Comparison of ENCODE assay signal across 20 cellular contexts in the genomic region with DNA sequence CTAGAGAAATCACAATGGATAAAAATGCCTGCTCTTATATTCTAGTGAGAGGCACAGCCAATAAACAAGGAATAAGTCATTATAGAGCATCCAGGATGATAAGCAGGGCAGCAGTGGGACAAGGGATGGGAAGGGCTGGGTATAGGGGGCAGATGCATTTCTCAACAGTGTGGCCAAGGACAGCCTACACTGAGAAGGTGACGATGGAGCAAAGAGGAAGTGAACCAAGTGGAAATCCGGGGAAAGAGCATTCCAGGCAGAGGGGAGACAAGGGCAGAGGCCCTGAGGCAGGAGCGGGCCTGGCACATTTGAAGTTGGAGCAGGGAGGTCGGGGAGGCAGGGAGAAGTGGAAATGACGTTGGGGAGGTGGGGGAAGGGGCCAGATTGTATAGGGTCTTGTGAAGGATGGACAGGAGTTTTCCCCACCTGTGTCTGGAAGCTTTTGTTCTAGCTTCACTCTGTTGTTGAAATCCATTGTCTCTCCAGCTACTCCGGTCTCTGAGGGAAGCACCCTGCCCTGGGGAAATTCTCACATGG.
"Had no signal": no experiment of that assay in that cellular context is flagged by ENCODE, and none has a peak within 500 bp of the region (broad histone marks: within the 10 kb centered on the region; RNA-seq: fewer than 3 reads in every experiment).

No MANE protein-coding gene starts in this region.

- H3K36me3 ChIP-seq: adrenal gland, prostate gland, transverse colon, WERI-Rb-1 had no signal

- H3K27me3 ChIP-seq: adrenal gland, hepatocyte, transverse colon had no signal

- H3K4me2 ChIP-seq: hepatocyte had no signal

- H3K36me3 Mint-ChIP-seq: naive B cell had no signal

- H3K79me2 ChIP-seq: hepatocyte had no signal

- ATAC-seq: sciatic nerve had no signal

- H3K4me3 ChIP-seq: adrenal gland, hepatocyte, prostate gland, transverse colon had no signal

- H3K27ac ChIP-seq: adrenal gland, epithelial cell of prostate, hepatocyte, prostate gland, transverse colon, WERI-Rb-1 had no signal

- DNase-seq: activated CD4-positive, alpha-beta T cell treated with anti-CD3 and anti-CD28 coated beads for 36 hours; activated CD8-positive, alpha-beta memory T cell treated with anti-CD3 and anti-CD28 coated beads, Interleukin-2, amount 50 U/mL, for 48 hours; activated CD8-positive, alpha-beta T cell treated with anti-CD3 and anti-CD28 coated beads for 36 hours; activated naive CD4-positive, alpha-beta T cell treated with anti-CD3 and anti-CD28 coated beads for 36 hours; adrenal gland; central memory CD4-positive, alpha-beta T cell; effector memory CD4-positive, alpha-beta T cell; kidney glomerular epithelial cell; naive B cell; nucleus accumbens; stimulated activated naive CD4-positive, alpha-beta T cell; substantia nigra; T-helper 9 cell; transverse colon; WERI-Rb-1 had no signal

- H3K27ac Mint-ChIP-seq: activated CD4-positive, alpha-beta T cell treated with anti-CD3 and anti-CD28 coated beads for 36 hours; activated CD8-positive, alpha-beta T cell treated with anti-CD3 and anti-CD28 coated beads for 36 hours; activated naive CD4-positive, alpha-beta T cell treated with anti-CD3 and anti-CD28 coated beads for 36 hours; activated T-helper 1 cell treated with anti-CD3 and anti-CD28 coated beads, Interleukin-12 subunit alpha, Interleukin-12 subunit beta, Interleukin-2, Interleukin-4 antibody, amounts not matched to agents 30 ng/mL and 10 ng/mL and 1 ng/mL, durations not matched to agents 14 hours and 24 hours and 36 hours had no signal

- H3K4me3 Mint-ChIP-seq: activated CD4-positive, alpha-beta T cell treated with anti-CD3 and anti-CD28 coated beads for 36 hours; activated CD8-positive, alpha-beta T cell treated with anti-CD3 and anti-CD28 coated beads for 36 hours; activated naive CD4-positive, alpha-beta T cell treated with anti-CD3 and anti-CD28 coated beads for 36 hours; activated T-helper 1 cell treated with anti-CD3 and anti-CD28 coated beads, Interleukin-12 subunit alpha, Interleukin-12 subunit beta, Interleukin-2, Interleukin-4 antibody, amounts not matched to agents 30 ng/mL and 10 ng/mL and 1 ng/mL, durations not matched to agents 14 hours and 24 hours and 36 hours had no signal

- H3K27me3 Mint-ChIP-seq: activated CD4-positive, alpha-beta T cell treated with anti-CD3 and anti-CD28 coated beads for 36 hours; activated CD8-positive, alpha-beta T cell treated with anti-CD3 and anti-CD28 coated beads for 36 hours had no signal

- H3K9me3 ChIP-seq: adrenal gland, prostate gland, transverse colon had no signal

- H2AFZ ChIP-seq: hepatocyte had no signal

- H3K9me3 Mint-ChIP-seq: activated CD8-positive, alpha-beta T cell treated with anti-CD3 and anti-CD28 coated beads for 36 hours; activated naive CD4-positive, alpha-beta T cell treated with anti-CD3 and anti-CD28 coated beads for 36 hours; activated T-helper 1 cell treated with anti-CD3 and anti-CD28 coated beads, Interleukin-12 subunit alpha, Interleukin-12 subunit beta, Interleukin-2, Interleukin-4 antibody, amounts not matched to agents 30 ng/mL and 10 ng/mL and 1 ng/mL, durations not matched to agents 14 hours and 24 hours and 36 hours; naive B cell had no signal
